8 cellular contexts compared by ENCODE assay signal in the genomic region with DNA sequence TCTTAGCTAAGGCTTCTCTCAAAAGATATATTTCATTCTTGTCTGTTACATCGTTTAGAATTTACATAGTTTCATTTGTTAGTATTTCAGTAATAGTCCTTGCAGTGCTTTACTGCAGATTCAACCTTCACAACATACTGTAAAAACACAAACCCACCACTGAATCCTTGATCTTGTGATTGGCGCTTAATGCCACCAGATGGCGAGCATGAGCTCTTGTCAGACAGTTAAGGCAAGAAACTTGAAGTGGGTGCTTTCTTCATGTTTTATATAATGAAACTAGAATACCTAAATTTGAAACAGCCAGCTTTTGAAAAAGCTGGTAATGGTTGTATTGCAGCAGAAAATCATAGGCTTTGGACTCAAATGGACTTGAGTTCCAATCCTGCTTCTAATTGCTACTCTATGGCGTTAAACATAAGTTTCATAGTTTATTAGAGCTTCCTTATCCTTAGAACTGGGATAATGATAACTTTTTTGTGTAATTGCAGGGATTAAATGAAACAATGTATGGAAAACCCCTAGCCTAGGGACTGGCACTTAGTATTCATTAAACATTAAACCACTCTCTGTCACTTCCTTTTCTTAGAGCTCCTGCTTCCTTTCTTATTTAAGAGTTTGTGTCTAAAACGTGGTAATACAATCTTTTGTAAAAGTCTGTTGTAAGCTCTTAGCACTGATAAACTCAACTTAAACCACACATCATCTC.
DNase-seq lines count a peak whose midpoint lies in the region; ATAC-seq and TF ChIP-seq lines count a peak whose summit lies in the region.

No MANE protein-coding gene starts in this region.

- peaks cover 53% of the 10 kb centered on the region for H3K4me1 Mint-ChIP-seq in activated CD8-positive, alpha-beta memory T cell treated with anti-CD3 and anti-CD28 coated beads, Interleukin-2, amount 10 ng/mL, durations not matched to agents 7 days and 5 days

- H3K4me2 ChIP-seq in neural cell (ENCODE audit: low read length): no peak overlapping the region

- no peak for TF ChIP-seq POLR2A in transverse colon (IDR thresholded peaks at IDR 0.05)

- peak overlapping the region; percentile 80 for H3K27ac Mint-ChIP-seq in activated CD8-positive, alpha-beta memory T cell treated with anti-CD3 and anti-CD28 coated beads, Interleukin-2, amount 10 ng/mL, durations not matched to agents 7 days and 5 days

- H4K20me1 ChIP-seq in neural cell (ENCODE audit: insufficient read depth): no peaks in the 10 kb centered on the region

- in situ Hi-C loops in transverse colon (cut with MboI; ENCODE audit: low pct_ligation_motif_present in 1 of 4, low pct_unique_long_range_greater_than_20kb in 1 of 4, low sequenced_read_pairs in 3 of 4): no loop called here

- H3K9me3 ChIP-seq in neural cell (ENCODE audit: low read length): no peaks in the 10 kb centered on the region
- no peaks in the 10 kb centered on the region for H3K9me3 ChIP-seq in transverse colon

- H3K9me3 Mint-ChIP-seq in activated CD8-positive, alpha-beta memory T cell treated with anti-CD3 and anti-CD28 coated beads, Interleukin-2, amount 10 ng/mL, durations not matched to agents 7 days and 5 days (ENCODE audit: low read depth): no peaks in the 10 kb centered on the region

- H3K27me3 ChIP-seq in neural cell (ENCODE audit: insufficient read depth, low read depth, low read length) (no peaks in the 10 kb centered on the region), transverse colon (no peaks in the 10 kb centered on the region)

- H3K36me3 Mint-ChIP-seq in activated CD8-positive, alpha-beta memory T cell treated with anti-CD3 and anti-CD28 coated beads, Interleukin-2, amount 10 ng/mL, durations not matched to agents 7 days and 5 days: peaks cover 22% of the 10 kb centered on the region

- H2AFZ ChIP-seq in neural cell (ENCODE audit: low read depth, low read length): no peak overlapping the region

- ATAC-seq in GM18498 (IDR thresholded peaks at IDR 0.05; ENCODE audit: unreplicated experiment): peak; percentile 60
- ATAC-seq in HG03025 (IDR thresholded peaks at IDR 0.05; ENCODE audit: low FRiP score, unreplicated experiment): peak; percentile 66
- ATAC-seq in activated CD8-positive, alpha-beta memory T cell treated with anti-CD3 and anti-CD28 coated beads, Interleukin-2, amount 10 ng/mL, durations not matched to agents 7 days and 5 days: peak; percentile 76

- CTCF ChIA-PET in activated CD8-positive, alpha-beta memory T cell treated with anti-CD3 and anti-CD28 coated beads, Interleukin-2, amount 10 ng/mL, durations not matched to agents 7 days and 5 days (lab: Charles Lee): interaction anchor here (0.7 to 2.8 kb wide), 16 partner anchors 11 to 976 kb away, joined by 3 to 31 read pairs (median 4); no protein-coding TSS in a partner anchor

- 20 to 25% methylated on average over 1 to 5 of the region's 5 CpGs for WGBS in transverse colon (ENCODE audit: low coverage in 1 of 2), 2 donors

- DNase-seq in AG08395 (ENCODE audit: low spot score): peak; percentile 65
- DNase-seq in NCI-H526 treated with DMSO at 0.1 percent for 48 hours (lab: John Stamatoyannopoulos, UW): peak; percentile 35
- DNase-seq in activated CD8-positive, alpha-beta memory T cell treated with anti-CD3 and anti-CD28 coated beads, Interleukin-2, amount 10 ng/mL, durations not matched to agents 7 days and 5 days: peak; percentile 65
- peak; percentile 59 for DNase-seq in epithelial cell of esophagus (ENCODE audit: low read depth)
- peak; percentile 32 for DNase-seq in transverse colon

- no peaks in the 10 kb centered on the region for H3F3A ChIP-seq in neural cell (ENCODE audit: insufficient read depth, low read length, poor library complexity, severe bottlenecking)

- peaks cover 0 to 10% (median 5%) of the 10 kb centered on the region in 4 donors for H3K4me1 ChIP-seq in transverse colon

- H3K36me3 ChIP-seq in neural cell (ENCODE audit: insufficient read depth, low read length) (no peaks in the 10 kb centered on the region), transverse colon (no peaks in the 10 kb centered on the region)

- H3K9me2 ChIP-seq in neural cell (ENCODE audit: insufficient read depth, low read length): no peaks in the 10 kb centered on the region

- H3K4me3 Mint-ChIP-seq in activated CD8-positive, alpha-beta memory T cell treated with anti-CD3 and anti-CD28 coated beads, Interleukin-2, amount 10 ng/mL, durations not matched to agents 7 days and 5 days: no peak overlapping the region

- TF ChIP-seq RAD21 in neural cell (conservative IDR thresholded peaks at IDR 0.05): peak; percentile 54

- H3K27me3 Mint-ChIP-seq in activated CD8-positive, alpha-beta memory T cell treated with anti-CD3 and anti-CD28 coated beads, Interleukin-2, amount 10 ng/mL, durations not matched to agents 7 days and 5 days: no peaks in the 10 kb centered on the region

- H3K9ac ChIP-seq in neural cell (ENCODE audit: low read length): no peak overlapping the region

- no peak for TF ChIP-seq EP300 in neural cell (conservative IDR thresholded peaks at IDR 0.05; ENCODE audit: poor library complexity, severe bottlenecking)
- TF ChIP-seq EP300 in transverse colon (IDR thresholded peaks at IDR 0.05; ENCODE audit: low read depth): no peak

- TF ChIP-seq CTCF in epithelial cell of esophagus (IDR thresholded peaks at IDR 0.05; ENCODE audit: insufficient read depth, low read depth, low read length, missing control alignments) (peak; percentile 69), neural cell (IDR thresholded peaks at IDR 0.05; ENCODE audit: poor library complexity, severe bottlenecking) (peak; percentile 63), transverse colon (IDR thresholded peaks at IDR 0.05) (peak in 4 of 5 experiments; percentile 40 to 61 (median 50))

- H3K27ac ChIP-seq in neural cell (ENCODE audit: low read length) (no peak overlapping the region), transverse colon (no peak overlapping the region)

- no peak overlapping the region for H3K4me3 ChIP-seq in epithelial cell of esophagus (ENCODE audit: low read length)
- no peak overlapping the region for H3K4me3 ChIP-seq in neural cell (ENCODE audit: low read length)
- no peak overlapping the region for H3K4me3 ChIP-seq in transverse colon

- intact Hi-C loops in transverse colon (cut with DNase I; ENCODE audit: low total_unique reads): no loop called here

- H3K79me2 ChIP-seq in neural cell (replicated peaks; ENCODE audit: insufficient read depth, low read length): no peaks in the 10 kb centered on the region

TF ChIP-seq in neural cell, 6 proteins besides CTCF, POLR2A, EP300 and RAD21:
- no peak for TF ChIP-seq EZH2 (IDR thresholded peaks at IDR 0.05; ENCODE audit: borderline replicate concordance, insufficient read depth, low read length, poor library complexity, severe bottlenecking)
- TF ChIP-seq SMC3 (conservative IDR thresholded peaks at IDR 0.05; ENCODE audit: poor library complexity): peak; percentile 67
- no peak for TF ChIP-seq TAF1 (IDR thresholded peaks at IDR 0.05; ENCODE audit: low read depth)
- no peak for TF ChIP-seq MXI1 (conservative IDR thresholded peaks at IDR 0.05; ENCODE audit: poor library complexity, severe bottlenecking)
- TF ChIP-seq POLR2AphosphoS5 (IDR thresholded peaks at IDR 0.05): no peak
- TF ChIP-seq REST (IDR thresholded peaks at IDR 0.05; ENCODE audit: borderline replicate concordance): no peak
